ENCODE assay signal across 9 cellular contexts in the genomic region with DNA sequence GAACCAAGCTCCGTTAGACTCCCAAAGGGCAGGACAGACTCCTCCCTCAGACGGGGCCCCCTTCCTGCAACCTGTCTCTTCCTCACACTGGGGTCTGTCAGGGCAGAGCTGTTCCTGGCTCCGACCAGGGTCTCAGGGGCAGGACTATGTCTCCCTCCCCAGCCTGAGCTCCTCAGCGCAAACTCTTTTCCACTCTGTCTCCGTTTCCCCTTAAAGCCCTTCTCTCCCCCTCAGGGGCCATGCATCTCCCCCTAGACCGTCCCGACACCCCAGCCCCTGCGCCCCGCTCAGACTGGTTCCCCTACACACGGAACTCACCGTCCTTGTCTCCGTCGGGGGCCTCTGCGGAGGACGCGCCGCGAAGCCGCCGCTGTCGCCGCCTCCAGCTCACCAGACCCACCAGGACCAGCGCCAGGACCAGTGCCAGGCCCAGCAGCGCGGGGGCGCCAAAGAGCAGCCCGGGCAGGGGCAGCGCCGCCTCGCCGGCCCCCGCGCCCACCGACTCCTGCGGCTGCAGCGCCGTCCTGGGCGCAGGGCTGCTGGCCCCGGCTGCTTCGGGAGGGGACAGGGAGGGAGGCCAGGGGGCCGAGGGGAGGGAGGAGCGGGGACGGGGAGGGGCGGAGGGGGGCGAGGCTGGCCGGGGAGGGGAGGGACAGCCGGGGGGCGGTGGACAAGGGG. TPM values are rescaled to one million over a fixed set of nuclear protein-coding genes. Genes with fewer than 3 reads are reported as not detected.
A peak's percentile ranks its signal among the peaks of the same experiment; 100 is the strongest.
DNase-seq lines count a peak whose midpoint lies in the region; ATAC-seq and TF ChIP-seq lines count a peak whose summit lies in the region.
"Had no signal": no experiment of that assay in that cellular context is flagged by ENCODE, and none has a peak within 500 bp of the region (broad histone marks: within the 10 kb centered on the region; RNA-seq: fewer than 3 reads in every experiment).

No MANE protein-coding gene starts in this region.

- DNase-seq in DMS53 (lab: John Stamatoyannopoulos, UW) (peak; percentile 80), HCT116 (ENCODE audit: low read depth, low spot score) (no peak), NOMO-1 treated with DMSO at 0.1 percent for 48 hours (lab: John Stamatoyannopoulos, UW; ENCODE audit: unreplicated experiment) (peak; percentile 49), foreskin fibroblast (peak in 1 of 2 donors; percentile 73), AML-193 (lab: John Stamatoyannopoulos, UW) (no peak)
- peak; percentile 87 to 90 for DNase-seq in activated T-cell treated with anti-CD3 and anti-CD28 coated beads, Interleukin-2, amount 50 U/mL, for 48 hours

- H3K9ac ChIP-seq in HCT116 (ENCODE audit: low read length) (no peak overlapping the region; the same call in 1 of the 2 replicates), rectal smooth muscle tissue (ENCODE audit: low read length) (peak overlapping the region; percentile 49)

- TF ChIP-seq POLR2A in HCT116 (IDR thresholded peaks at IDR 0.05; ENCODE audit: borderline replicate concordance, extremely low read depth, insufficient read depth, insufficient read length) = no peak

- RAD21 ChIA-PET in HCT116 (lab: Charles Lee; ENCODE audit: low non-redundant PET in 1 of 2, low total read pairs in 2 of 2, uncharacterized antibody in 2 of 2, unreplicated experiment in 2 of 2) = interaction anchor here in 1 of 2 experiments (0.5 kb wide), 1 partner anchor 146 kb away, joined by 3 read pairs; no protein-coding TSS in a partner anchor

- H3K27ac ChIP-seq in HCT116 (ENCODE audit: low read depth, low read length) (no peak overlapping the region), rectal smooth muscle tissue (ENCODE audit: low read depth, low read length) (no peak overlapping the region)

- H3K9me3 ChIP-seq in HCT116 (ENCODE audit: control insufficient read depth in 1 of 2, insufficient read depth in 1 of 2, low read depth in 1 of 2, low read length in 2 of 2) = no peaks in the 10 kb centered on the region

- H4K20me1 ChIP-seq in HCT116 (ENCODE audit: insufficient read depth) = no peaks in the 10 kb centered on the region

- H3K36me3 ChIP-seq in HCT116 (ENCODE audit: control insufficient read depth in 1 of 2, insufficient read depth in 2 of 2, low read length in 2 of 2) = no peaks in the 10 kb centered on the region
- H3K36me3 ChIP-seq in rectal smooth muscle tissue (ENCODE audit: control insufficient read depth, insufficient read depth, low read length) = no peaks in the 10 kb centered on the region

- no peaks in the 10 kb centered on the region for H3K9me2 ChIP-seq in HCT116 (ENCODE audit: insufficient read depth)

- H3K27me3 ChIP-seq in HCT116 (ENCODE audit: insufficient read depth, low read length) = no peaks in the 10 kb centered on the region
- H3K27me3 ChIP-seq in rectal smooth muscle tissue (ENCODE audit: control insufficient read depth, insufficient read depth, low read length) = peaks cover 10% of the 10 kb centered on the region

- peak overlapping the region; percentile 46 for H3K4me2 ChIP-seq in HCT116 (ENCODE audit: low read length)

- CTCF ChIA-PET in HCT116 (lab: Charles Lee) = interaction anchor here (0.6 to 1.3 kb wide), 8 partner anchors 9 to 519 kb away, joined by 3 to 9 read pairs (median 3); a partner anchor contains a TSS

- POLR2A ChIA-PET in HCT116 (lab: Charles Lee) = interaction anchor here (1.6 kb wide), 1 partner anchor 15 kb away, joined by 4 read pairs; no protein-coding TSS in a partner anchor

- TF ChIP-seq CTCF in HCT116 (IDR thresholded peaks at IDR 0.05 in 2 of 3, conservative IDR thresholded peaks at IDR 0.05 in 1 of 3; ENCODE audit: borderline replicate concordance in 1 of 3, insufficient read depth in 1 of 3, low read depth in 2 of 3, low read length in 2 of 3) (peak; percentile 34 to 79 (median 73); a peak in 5 of 6 replicates), foreskin fibroblast (IDR thresholded peaks at IDR 0.05; ENCODE audit: low read depth, low read length) (peak; percentile 33)

- intact Hi-C loops in HCT116 (cut with micrococcal nuclease) = no loop called here

- ATAC-seq in HCT116 (peak; percentile 78), GM18519 (IDR thresholded peaks at IDR 0.05; ENCODE audit: low FRiP score, unreplicated experiment) (no peak)

- TF ChIP-seq RAD21 in HCT116 (IDR thresholded peaks at IDR 0.05; ENCODE audit: low read depth) = no peak

- no peaks in the 10 kb centered on the region for H3K79me2 ChIP-seq in HCT116 (ENCODE audit: insufficient read depth, low read length)

- H2AFZ ChIP-seq in HCT116 (ENCODE audit: low read depth, low read length, poor library complexity, severe bottlenecking) = no peak overlapping the region

- H3K4me1 ChIP-seq in HCT116 (ENCODE audit: control insufficient read depth in 1 of 2, insufficient read depth in 2 of 2, low read length in 2 of 2) = peaks cover 2 to 7% of the 10 kb centered on the region in 2 experiments; a peak in 1 of 4 replicates
- no peaks in the 10 kb centered on the region for H3K4me1 ChIP-seq in rectal smooth muscle tissue (ENCODE audit: control insufficient read depth, insufficient read depth, low read length)

- no TSS peak for BruUV-seq in HCT116 (replicated peaks; lab: Mats Ljungman, UMichigan)

- H3K4me3 ChIP-seq in HCT116 (replicated peaks in 1 of 2; ENCODE audit: low read depth in 1 of 2, low read length in 2 of 2) = no peak overlapping the region
- peak overlapping the region; percentile 29 to 34 for H3K4me3 ChIP-seq in foreskin fibroblast (ENCODE audit: low read depth in 1 of 2, low read length in 2 of 2)
- H3K4me3 ChIP-seq in rectal smooth muscle tissue (ENCODE audit: low read length) = peak overlapping the region; percentile 54

TF ChIP-seq in HCT116, 20 proteins besides CTCF, POLR2A, EP300 and RAD21:
- TF ChIP-seq POLR2AphosphoS5 (IDR thresholded peaks at IDR 0.05; ENCODE audit: low read depth, low read length) (no peak), ZFX (IDR thresholded peaks at IDR 0.05) (no peak), JUND (IDR thresholded peaks at IDR 0.05) (no peak), TCF7L2 (IDR thresholded peaks at IDR 0.05; ENCODE audit: borderline replicate concordance, extremely low read depth, insufficient read depth, insufficient read length) (no peak), EZH2phosphoT487 (IDR thresholded peaks at IDR 0.05; ENCODE audit: borderline replicate concordance) (no peak), EGR1 (IDR thresholded peaks at IDR 0.05; ENCODE audit: low read depth) (no peak), ZNF274 (IDR thresholded peaks at IDR 0.05; ENCODE audit: low read depth, low read length) (no peak), CBX3 (IDR thresholded peaks at IDR 0.05; ENCODE audit: low read depth) (no peak), SP1 (IDR thresholded peaks at IDR 0.05; ENCODE audit: low read depth) (no peak), EZH2 (IDR thresholded peaks at IDR 0.05) (no peak), YY1 (IDR thresholded peaks at IDR 0.05; ENCODE audit: extremely low read depth, insufficient replicate concordance, low read depth, low read length) (no peak), FOSL1 (IDR thresholded peaks at IDR 0.05; ENCODE audit: low read depth) (no peak)
- TF ChIP-seq, protein P1, sequence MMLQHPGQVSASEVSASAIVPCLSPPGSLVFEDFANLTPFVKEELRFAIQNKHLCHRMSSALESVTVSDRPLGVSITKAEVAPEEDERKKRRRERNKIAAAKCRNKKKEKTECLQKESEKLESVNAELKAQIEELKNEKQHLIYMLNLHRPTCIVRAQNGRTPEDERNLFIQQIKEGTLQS (IDR thresholded peaks at IDR 0.05) = no peak

RNA-seq across cellular contexts. Expression of a gene that starts 0.7 kb away (rescaled TPM):
- 3.7 TPM for total RNA-seq in HCT116 (2021; ENCODE audit: unreplicated experiment)
- polyA plus RNA-seq in HCT116 (2012) = 1.1 and 1.8 TPM in 2 replicates

RNA-seq across cellular contexts. Expression of a gene that starts 11.0 kb away (rescaled TPM):
- 13.9 TPM for total RNA-seq in HCT116 (2021; ENCODE audit: unreplicated experiment)
- polyA plus RNA-seq in HCT116 (2012) = 4.5 and 6.2 TPM in 2 replicates
- total RNA-seq: dermis microvascular lymphatic vessel endothelial cell had no signal

RNA-seq across cellular contexts. Expression of a gene that starts 21.0 kb away (rescaled TPM):
- 44.7 TPM for total RNA-seq in HCT116 (2021; ENCODE audit: unreplicated experiment)
- 43.0 and 61.7 TPM in 2 replicates for polyA plus RNA-seq in HCT116 (2012)

RNA-seq across cellular contexts. Expression of a gene that starts 43.3 kb away (rescaled TPM):
- 9.3 TPM for total RNA-seq in HCT116 (2021; ENCODE audit: unreplicated experiment)
- 8.4 and 12.1 TPM in 2 replicates for polyA plus RNA-seq in HCT116 (2012)

Comparison
In these comparisons a context has a peak if more than half of its experiments do, and no peak if none do; other contexts are left out.
1. DNase-seq: peak in DMS53 (single experiment), NOMO-1 treated with DMSO at 0.1 percent for 48 hours (single experiment) and activated T-cell treated with anti-CD3 and anti-CD28 coated beads, Interleukin-2, amount 50 U/mL, for 48 hours (2 of 2); none in HCT116 (single experiment) and AML-193 (0 of 2).
2. H3K4me3 ChIP-seq: peak in foreskin fibroblast (2 of 2) and rectal smooth muscle tissue (single experiment); none in HCT116 (0 of 2).